Comparison of ENCODE assay signal across 10 cellular contexts in genomic region chr12:116324684-116325664, GRCh38.
DNase-seq lines count a peak whose midpoint lies in the region; ATAC-seq lines count a peak whose summit lies in the region.
"Had no signal": no experiment of that assay in that cellular context is flagged by ENCODE, and none has a peak within 500 bp of the region (broad histone marks: within the 10 kb centered on the region; RNA-seq: fewer than 3 reads in every experiment).

No MANE protein-coding gene starts in this region.

- ATAC-seq in activated CD4-positive, CD25-positive, alpha-beta regulatory T cell treated with anti-CD3 and anti-CD28 coated beads, Interleukin-2, amount 50 U/mL, for 24 hours: peak; percentile 67 to 82
- ATAC-seq in HG02943 (IDR thresholded peaks at IDR 0.05; ENCODE audit: low read depth, unreplicated experiment): peak; percentile 78

- peak overlapping the region in 12 of 21 experiments; percentile 27 to 76 (median 51) for H3K27ac ChIP-seq in skin epidermis
- H3K27ac ChIP-seq: 22Rv1, epithelial cell of prostate had no signal

- no peak overlapping the region for H3K4me3 ChIP-seq in skin epidermis

- DNase-seq in activated CD4-positive, CD25-positive, alpha-beta regulatory T cell treated with anti-CD3 and anti-CD28 coated beads, Interleukin-2, amount 50 U/mL, for 72 hours: no peak
- DNase-seq in SIG-M5 treated with dmso at 0.1 percent for 504 hours (lab: John Stamatoyannopoulos, UW; ENCODE audit: unreplicated experiment) (peak; percentile 87), NCI-H1417 treated with DMSO at 0.1 percent for 48 hours (lab: John Stamatoyannopoulos, UW) (no peak), NCI-H524 treated with DMSO at 0.1 percent for 48 hours (lab: John Stamatoyannopoulos, UW) (no peak)
- no peak for DNase-seq in stimulated activated CD4-positive, alpha-beta T cell treated with anti-CD3 and anti-CD28 coated beads, Interleukin-2, amount 100 ng/mL, for 24 hours
